In the genomic region with DNA sequence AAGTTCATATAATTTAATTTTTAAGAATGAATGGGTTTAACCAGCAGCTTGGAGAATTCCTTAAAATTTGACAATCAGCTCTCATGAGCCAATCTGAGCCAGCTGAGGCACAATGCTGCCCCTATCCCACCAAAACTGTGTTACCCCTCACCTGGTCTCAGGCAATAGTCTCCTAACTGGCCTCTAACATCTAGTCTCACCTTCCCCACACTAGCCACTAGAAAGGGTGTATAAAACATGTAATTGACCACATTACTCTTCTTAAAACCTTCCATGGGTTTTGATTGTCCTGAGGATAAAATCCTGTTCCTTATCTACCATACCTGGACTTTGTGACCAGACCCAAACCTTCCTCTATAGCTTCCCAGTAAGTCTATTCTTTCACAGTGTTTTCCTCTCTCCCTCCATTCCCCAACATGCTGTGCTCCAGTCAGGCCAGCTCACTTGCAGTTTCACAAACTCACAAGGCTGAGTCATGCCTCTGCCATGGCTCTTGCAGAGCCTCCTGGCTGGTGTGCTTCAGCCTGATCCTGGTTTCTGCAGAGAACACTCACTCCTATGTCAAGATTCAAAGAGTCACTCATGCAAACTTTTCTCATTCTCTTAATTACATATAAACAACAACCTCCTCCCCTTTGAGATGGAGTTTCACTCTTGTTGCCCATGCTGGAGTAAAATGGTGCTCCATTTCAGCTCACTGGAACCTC, we compare ENCODE assay signal across 13 cellular contexts. TPM values are rescaled to one million over a fixed set of nuclear protein-coding genes. Genes with fewer than 3 reads are reported as not detected.
DNase-seq lines count a peak whose midpoint lies in the region; ATAC-seq and TF ChIP-seq lines count a peak whose summit lies in the region.
"Had no signal": no experiment of that assay in that cellular context is flagged by ENCODE, and none has a peak within 500 bp of the region (broad histone marks: within the 10 kb centered on the region; RNA-seq: fewer than 3 reads in every experiment).

No MANE protein-coding gene starts in this region.

- peaks cover 4% of the 10 kb centered on the region for H3K36me3 Mint-ChIP-seq in WTC11

- no peak for TF ChIP-seq POLR2A in vagina (IDR thresholded peaks at IDR 0.05)

- no peak overlapping the region for H3K4me3 Mint-ChIP-seq in WTC11

- H3K9me3 Mint-ChIP-seq in WTC11, result peaks cover 9% of the 10 kb centered on the region

- H3K27me3 Mint-ChIP-seq in WTC11 (ENCODE audit: low read depth), result no peaks in the 10 kb centered on the region

- no peak overlapping the region for H3K18ac ChIP-seq in trophoblast cell (ENCODE audit: low read length)

- no peaks in the 10 kb centered on the region for H3K27me3 ChIP-seq in trophoblast cell (ENCODE audit: insufficient read depth, low read length)
- H3K27me3 ChIP-seq in vagina, result no peaks in the 10 kb centered on the region

- H3K4me1 ChIP-seq in trophoblast cell (ENCODE audit: control insufficient read depth in 1 of 2, insufficient read depth in 2 of 2, low read length in 2 of 2) (no peaks in the 10 kb centered on the region), vagina (no peaks in the 10 kb centered on the region)

- H2BK120ac ChIP-seq in trophoblast cell (ENCODE audit: insufficient read depth, low read length, poor library complexity), result no peak overlapping the region

- peak; percentile 7 for DNase-seq in NK-92 treated with Interleukin-12 subunit alpha and Interleukin-12 subunit beta, amount 100 ng/mL, for 24 hours (lab: John Stamatoyannopoulos, UW)
- no peak for DNase-seq in NK-92 (lab: John Stamatoyannopoulos, UW; ENCODE audit: unreplicated experiment)
- peak; percentile 66 for DNase-seq in LHCN-M2 (ENCODE audit: low read depth)
- peak; percentile 63 for DNase-seq in astrocyte of the spinal cord (ENCODE audit: low read depth, low spot score)
- peak; percentile 28 to 56 for DNase-seq in trophoblast cell
- no peak for DNase-seq in vagina (ENCODE audit: extremely low spot score in 2 of 2)
- DNase-seq in NCI-H1694 treated with DMSO at 0.1 percent for 48 hours (lab: John Stamatoyannopoulos, UW), result no peak
- DNase-seq in WTC11 (ENCODE audit: low spot score), result no peak
- DNase-seq: 8988T, cerebellar nuclear complex, NCI-H1930, small intestine had no signal

- H3K4ac ChIP-seq in trophoblast cell (ENCODE audit: low read depth, low read length), result no peak overlapping the region

- no peak overlapping the region for H4K12ac ChIP-seq in trophoblast cell (ENCODE audit: low read depth, low read length)

- H2BK5ac ChIP-seq in trophoblast cell (ENCODE audit: low read depth, low read length, poor library complexity), result no peak overlapping the region

- H3K36me3 ChIP-seq in trophoblast cell (ENCODE audit: control insufficient read depth in 1 of 2, insufficient read depth in 2 of 2, low read length in 2 of 2) (no peaks in the 10 kb centered on the region), vagina (no peaks in the 10 kb centered on the region)
- H3K36me3 ChIP-seq: thoracic aorta had no signal

- no peak overlapping the region for H3K9ac ChIP-seq in trophoblast cell (ENCODE audit: low read length)

- H2AFZ ChIP-seq in trophoblast cell (ENCODE audit: insufficient read depth, low read length, poor library complexity), result no peak overlapping the region

- H3K4me3 ChIP-seq in astrocyte of the spinal cord (ENCODE audit: low read depth, low read length) (no peak overlapping the region), trophoblast cell (ENCODE audit: low read depth, low read length) (no peak overlapping the region), vagina (no peak overlapping the region)
- H3K4me3 ChIP-seq: thoracic aorta had no signal

- H4K91ac ChIP-seq in trophoblast cell (ENCODE audit: low read depth, low read length), result no peak overlapping the region

- H3K79me1 ChIP-seq in trophoblast cell (ENCODE audit: low read length), result no peaks in the 10 kb centered on the region

- no peak overlapping the region for H3K23ac ChIP-seq in trophoblast cell (ENCODE audit: low read length)

- H3K4me1 Mint-ChIP-seq in WTC11, result peaks cover 10% of the 10 kb centered on the region

- H3K14ac ChIP-seq in trophoblast cell (ENCODE audit: low read length), result no peak overlapping the region

- intact Hi-C loops in vagina (cut with DNase I), result no loop called here

- no peak overlapping the region for H3K4me2 ChIP-seq in trophoblast cell (ENCODE audit: low read length)

- H3K9me3 ChIP-seq in trophoblast cell (ENCODE audit: insufficient read depth, low read depth, low read length) (no peaks in the 10 kb centered on the region), vagina (no peaks in the 10 kb centered on the region)

- CTCF ChIA-PET in WTC11 (lab: Charles Lee), result no interaction called here

- TF ChIP-seq CTCF in astrocyte of the spinal cord (IDR thresholded peaks at IDR 0.05; ENCODE audit: low read depth, low read length) (no peak), vagina (IDR thresholded peaks at IDR 0.05) (no peak), WTC11 (IDR thresholded peaks at IDR 0.05) (no peak)

- no peak for ATAC-seq in WTC11

- H2AK5ac ChIP-seq in trophoblast cell (ENCODE audit: low read length), result no peak overlapping the region

- in situ Hi-C loops in astrocyte of the spinal cord (cut with HindIII; ENCODE audit: low sequenced_read_pairs), result no loop called here

- H3K27ac ChIP-seq in trophoblast cell (ENCODE audit: low read depth, low read length) (no peak overlapping the region), vagina (no peak overlapping the region)
- H3K27ac ChIP-seq: thoracic aorta had no signal

- no peak overlapping the region for H2BK12ac ChIP-seq in trophoblast cell (ENCODE audit: low read length)

- POLR2A ChIA-PET in WTC11 (lab: Charles Lee), result interaction anchor here (0.6 kb wide), 1 partner anchor 274 kb away, joined by 3 read pairs; no protein-coding TSS in a partner anchor

- H3K27ac Mint-ChIP-seq in WTC11, result no peak overlapping the region; the same call in 1 of the 2 replicates

- H3K79me2 ChIP-seq in trophoblast cell (ENCODE audit: control insufficient read depth, insufficient read depth, low read length, poor library complexity), result no peaks in the 10 kb centered on the region

- H4K8ac ChIP-seq in trophoblast cell (ENCODE audit: low read depth, low read length), result no peak overlapping the region

TF ChIP-seq in WTC11, 78 proteins besides CTCF, POLR2A, EP300 and RAD21 (continues in another document):
- TF ChIP-seq, protein P1, sequence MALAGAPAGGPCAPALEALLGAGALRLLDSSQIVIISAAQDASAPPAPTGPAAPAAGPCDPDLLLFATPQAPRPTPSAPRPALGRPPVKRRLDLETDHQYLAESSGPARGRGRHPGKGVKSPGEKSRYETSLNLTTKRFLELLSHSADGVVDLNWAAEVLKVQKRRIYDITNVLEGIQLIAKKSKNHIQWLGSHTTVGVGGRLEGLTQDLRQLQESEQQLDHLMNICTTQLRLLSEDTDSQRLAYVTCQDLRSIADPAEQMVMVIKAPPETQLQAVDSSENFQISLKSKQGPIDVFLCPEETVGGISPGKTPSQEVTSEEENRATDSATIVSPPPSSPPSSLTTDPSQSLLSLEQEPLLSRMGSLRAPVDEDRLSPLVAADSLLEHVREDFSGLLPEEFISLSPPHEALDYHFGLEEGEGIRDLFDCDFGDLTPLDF (CRISPR knock-in tag; IDR thresholded peaks at IDR 0.05), result no peak
- TF ChIP-seq ESRRA (CRISPR knock-in tag; IDR thresholded peaks at IDR 0.05; ENCODE audit: borderline replicate concordance) (no peak), ZNF232 (CRISPR knock-in tag; IDR thresholded peaks at IDR 0.05) (no peak), RELA (CRISPR knock-in tag; IDR thresholded peaks at IDR 0.05; ENCODE audit: borderline replicate concordance) (no peak), ZNF317 (CRISPR knock-in tag; IDR thresholded peaks at IDR 0.05; ENCODE audit: borderline replicate concordance, low read depth) (no peak), OVOL2 (CRISPR knock-in tag; IDR thresholded peaks at IDR 0.05; ENCODE audit: borderline replicate concordance) (no peak), SMAD3 (CRISPR knock-in tag; IDR thresholded peaks at IDR 0.05; ENCODE audit: borderline replicate concordance) (no peak)
- TF ChIP-seq, protein P2, sequence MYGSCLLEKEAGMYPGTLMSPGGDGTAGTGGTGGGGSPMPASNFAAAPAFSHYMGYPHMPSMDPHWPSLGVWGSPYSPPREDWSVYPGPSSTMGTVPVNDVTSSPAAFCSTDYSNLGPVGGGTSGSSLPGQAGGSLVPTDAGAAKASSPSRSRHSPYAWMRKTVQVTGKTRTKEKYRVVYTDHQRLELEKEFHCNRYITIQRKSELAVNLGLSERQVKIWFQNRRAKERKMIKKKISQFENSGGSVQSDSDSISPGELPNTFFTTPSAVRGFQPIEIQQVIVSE (CRISPR knock-in tag; IDR thresholded peaks at IDR 0.05; ENCODE audit: borderline replicate concordance), result no peak
- TF ChIP-seq, protein P3, sequence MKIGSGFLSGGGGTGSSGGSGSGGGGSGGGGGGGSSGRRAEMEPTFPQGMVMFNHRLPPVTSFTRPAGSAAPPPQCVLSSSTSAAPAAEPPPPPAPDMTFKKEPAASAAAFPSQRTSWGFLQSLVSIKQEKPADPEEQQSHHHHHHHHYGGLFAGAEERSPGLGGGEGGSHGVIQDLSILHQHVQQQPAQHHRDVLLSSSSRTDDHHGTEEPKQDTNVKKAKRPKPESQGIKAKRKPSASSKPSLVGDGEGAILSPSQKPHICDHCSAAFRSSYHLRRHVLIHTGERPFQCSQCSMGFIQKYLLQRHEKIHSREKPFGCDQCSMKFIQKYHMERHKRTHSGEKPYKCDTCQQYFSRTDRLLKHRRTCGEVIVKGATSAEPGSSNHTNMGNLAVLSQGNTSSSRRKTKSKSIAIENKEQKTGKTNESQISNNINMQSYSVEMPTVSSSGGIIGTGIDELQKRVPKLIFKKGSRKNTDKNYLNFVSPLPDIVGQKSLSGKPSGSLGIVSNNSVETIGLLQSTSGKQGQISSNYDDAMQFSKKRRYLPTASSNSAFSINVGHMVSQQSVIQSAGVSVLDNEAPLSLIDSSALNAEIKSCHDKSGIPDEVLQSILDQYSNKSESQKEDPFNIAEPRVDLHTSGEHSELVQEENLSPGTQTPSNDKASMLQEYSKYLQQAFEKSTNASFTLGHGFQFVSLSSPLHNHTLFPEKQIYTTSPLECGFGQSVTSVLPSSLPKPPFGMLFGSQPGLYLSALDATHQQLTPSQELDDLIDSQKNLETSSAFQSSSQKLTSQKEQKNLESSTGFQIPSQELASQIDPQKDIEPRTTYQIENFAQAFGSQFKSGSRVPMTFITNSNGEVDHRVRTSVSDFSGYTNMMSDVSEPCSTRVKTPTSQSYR (CRISPR knock-in tag; IDR thresholded peaks at IDR 0.05), result no peak
- TF ChIP-seq, protein P4, sequence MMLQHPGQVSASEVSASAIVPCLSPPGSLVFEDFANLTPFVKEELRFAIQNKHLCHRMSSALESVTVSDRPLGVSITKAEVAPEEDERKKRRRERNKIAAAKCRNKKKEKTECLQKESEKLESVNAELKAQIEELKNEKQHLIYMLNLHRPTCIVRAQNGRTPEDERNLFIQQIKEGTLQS (CRISPR knock-in tag; conservative IDR thresholded peaks at IDR 0.05), result no peak

RNA-seq across cellular contexts. Expression of a gene that starts 16.0 kb away (rescaled TPM):
- total RNA-seq in LHCN-M2 (2014; rRNA removed) (10.2 and 10.3 TPM in 2 replicates), vagina (15.2 TPM), WTC11 (2021) (25.6 to 30.1 TPM (median 27.2 TPM) in 3 replicates)
- 5.2 TPM for polyA plus RNA-seq in LHCN-M2 (2012)
- 28.9 and 29.2 TPM in 2 replicates for polyA plus RNA-seq in trophoblast cell (2013)

Comparison
In these comparisons a context has a peak if more than half of its experiments do, and no peak if none do; other contexts are left out.
1. DNase-seq: peak in NK-92 treated with Interleukin-12 subunit alpha and Interleukin-12 subunit beta, amount 100 ng/mL, for 24 hours (single experiment), LHCN-M2 (single experiment), astrocyte of the spinal cord (single experiment) and trophoblast cell (2 of 2); none in NK-92 (single experiment), vagina (0 of 2), NCI-H1694 treated with DMSO at 0.1 percent for 48 hours (single experiment) and WTC11 (single experiment).